ENCODE assay signal across 1 cellular context in the genomic region with DNA sequence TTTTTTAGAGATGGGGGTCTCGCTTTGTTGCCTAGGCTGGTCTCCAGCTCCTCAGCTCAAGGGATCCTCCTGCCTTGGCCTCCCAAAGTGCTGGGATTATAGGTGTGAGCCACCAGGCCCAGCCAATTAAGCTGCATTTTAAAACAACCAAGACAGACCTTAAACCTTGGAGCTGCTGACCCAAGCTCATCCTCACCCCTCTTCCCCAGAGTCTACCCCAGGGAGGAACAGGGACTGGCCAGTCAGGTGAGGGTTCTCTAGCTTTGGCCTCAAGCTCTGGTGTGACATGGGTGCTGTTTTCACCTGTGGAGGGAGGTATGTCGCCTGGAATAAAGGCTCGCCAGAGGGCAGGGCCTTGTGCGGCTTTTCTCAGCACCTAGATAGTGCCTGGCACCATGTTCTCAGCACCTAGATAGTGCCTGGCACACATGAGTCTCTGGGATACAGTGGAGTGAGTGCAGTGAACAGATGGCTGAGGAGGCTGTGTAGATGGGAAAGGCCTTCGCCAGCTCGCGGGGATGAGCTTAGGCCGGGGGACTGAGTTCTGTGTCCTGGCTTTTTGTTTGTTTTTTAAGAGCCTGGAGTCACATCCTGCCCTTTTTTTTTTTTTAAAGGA.
TF ChIP-seq lines count a peak whose summit lies in the region.

No MANE protein-coding gene starts in this region.

TF ChIP-seq in HCT116, 20 proteins besides CTCF, POLR2A, EP300 and RAD21:
- TF ChIP-seq EGR1 (IDR thresholded peaks at IDR 0.05; ENCODE audit: low read depth) (no peak), POLR2AphosphoS5 (IDR thresholded peaks at IDR 0.05; ENCODE audit: low read depth, low read length) (peak; percentile 24; the same call in 1 of the 2 replicates)
